8 cellular contexts compared by ENCODE assay signal in the genomic region with DNA sequence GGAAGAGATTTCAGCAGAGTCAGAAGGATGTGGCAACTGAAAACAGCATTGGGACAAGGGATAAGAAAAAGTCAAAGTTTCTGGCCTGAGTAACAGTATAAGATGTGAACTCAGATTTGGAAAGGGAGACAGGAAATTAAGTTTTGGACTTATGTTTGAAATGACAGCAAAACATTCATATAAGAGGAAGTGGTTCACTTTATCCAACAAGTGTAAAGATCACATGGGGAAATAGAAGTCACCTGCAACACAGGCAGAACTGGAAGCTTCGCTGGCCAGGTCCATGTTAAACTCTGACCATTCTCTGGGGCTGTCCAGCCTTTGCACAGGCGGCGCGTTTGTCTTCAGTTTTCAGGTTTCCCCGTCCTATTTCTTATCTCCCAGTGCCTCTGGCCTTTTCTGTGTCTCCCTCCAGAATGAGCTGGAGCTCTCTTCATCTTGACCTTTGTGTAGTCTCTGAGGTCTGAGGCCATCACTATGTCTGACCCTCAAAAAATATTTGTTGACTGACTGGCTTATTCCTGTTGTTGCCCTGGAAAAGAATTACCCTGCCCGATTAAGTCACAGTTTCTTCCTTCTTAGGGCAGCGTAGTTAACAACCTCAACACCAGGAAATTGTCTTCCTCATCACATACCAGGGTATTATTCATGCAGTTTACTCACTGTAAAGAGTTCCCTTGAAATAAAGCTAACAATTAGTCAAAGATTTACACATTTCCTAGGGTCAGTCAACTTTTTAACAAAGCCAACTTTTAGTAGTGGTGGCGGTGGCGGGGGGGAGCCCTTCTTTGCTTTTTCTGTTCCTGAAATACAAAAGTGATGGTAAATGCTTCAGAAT. TPM values are rescaled to one million over a fixed set of nuclear protein-coding genes. Genes with fewer than 3 reads are reported as not detected.
A peak's percentile ranks its signal among the peaks of the same experiment; 100 is the strongest.
DNase-seq lines count a peak whose midpoint lies in the region; ATAC-seq and TF ChIP-seq lines count a peak whose summit lies in the region.

No MANE protein-coding gene starts in this region.

- peak in 1 of 4 donors; percentile 8 for TF ChIP-seq POLR2A in esophagus squamous epithelium (IDR thresholded peaks at IDR 0.05)

- no peak overlapping the region for H3K23ac ChIP-seq in neuronal stem cell (ENCODE audit: low read depth, low read length, poor library complexity)

- H3K4ac ChIP-seq in neuronal stem cell (ENCODE audit: low read length) = no peak overlapping the region

- no peaks in the 10 kb centered on the region for H3K36me3 ChIP-seq in esophagus squamous epithelium
- H3K36me3 ChIP-seq in neuronal stem cell (replicated peaks in 1 of 2; ENCODE audit: control insufficient read depth in 2 of 2, insufficient read depth in 2 of 2, low read length in 2 of 2) = peaks cover 0 to 4% of the 10 kb centered on the region in 2 donors

- no peaks in the 10 kb centered on the region for H3K27me3 ChIP-seq in esophagus squamous epithelium
- peaks cover 0 to 9% (median 0%) of the 10 kb centered on the region in 3 experiments for H3K27me3 ChIP-seq in neuronal stem cell (ENCODE audit: control insufficient read depth in 3 of 3, insufficient read depth in 3 of 3, low read depth in 1 of 3, low read length in 3 of 3)

- H3K4me2 ChIP-seq in neuronal stem cell (ENCODE audit: insufficient read depth, low read length, poor library complexity, severe bottlenecking) = peak overlapping the region; percentile 38

- peak; percentile 25 for DNase-seq in stimulated activated CD4-positive, alpha-beta T cell treated with anti-CD3 and anti-CD28 coated beads, Interleukin-4, amount 100 ng/mL, for 24 hours
- no peak for DNase-seq in stimulated activated CD4-positive, alpha-beta T cell treated with anti-CD3 and anti-CD28 coated beads, Interleukin-2, amount 100 ng/mL, for 24 hours
- DNase-seq in esophagus squamous epithelium (lab: John Stamatoyannopoulos, UW) (no peak), neuronal stem cell (ENCODE audit: low spot score) (peak; percentile 20), NCI-H2029 (lab: John Stamatoyannopoulos, UW) (no peak)
- no peak for DNase-seq in central memory CD4-positive, alpha-beta T cell

- no peak overlapping the region for H2BK120ac ChIP-seq in neuronal stem cell (ENCODE audit: low read depth, low read length)

- H3K9ac ChIP-seq in neuronal stem cell (ENCODE audit: low read depth, low read length, poor library complexity) = no peak overlapping the region

- H2AK5ac ChIP-seq in neuronal stem cell (ENCODE audit: low read depth, low read length) = no peak overlapping the region

- 55 to 57% methylated on average over 9 of the region's 9 CpGs for WGBS in esophagus squamous epithelium, 2 donors
- WGBS in neuronal stem cell (ENCODE audit: extremely low coverage in 2 of 2, insufficient read length in 2 of 2, insufficient replicate concordance in 1 of 2), 2 donors = no CpG with 5 or more reads among the region's 9 CpGs

- H3K4me1 ChIP-seq in esophagus squamous epithelium (peaks cover 9 to 35% (median 12%) of the 10 kb centered on the region in 3 donors), neuronal stem cell (ENCODE audit: control insufficient read depth in 2 of 2, insufficient read depth in 1 of 2, low read depth in 1 of 2, low read length in 2 of 2) (peaks cover 4 to 13% of the 10 kb centered on the region in 2 donors)

- H4K8ac ChIP-seq in neuronal stem cell (ENCODE audit: low read depth, low read length) = no peak overlapping the region

- H3K4me3 ChIP-seq in esophagus squamous epithelium = peak overlapping the region in 3 of 4 donors; percentile 72 to 98 (median 97)
- H3K4me3 ChIP-seq in neuronal stem cell (ENCODE audit: low read length in 2 of 2) = peak overlapping the region in 1 of 2 donors; percentile 60

- no peak overlapping the region for H2BK12ac ChIP-seq in neuronal stem cell (ENCODE audit: low read length)

- no peaks in the 10 kb centered on the region for H3K79me1 ChIP-seq in neuronal stem cell (ENCODE audit: low read depth, low read length)

- no peak for TF ChIP-seq CTCF in VCaP (conservative IDR thresholded peaks at IDR 0.05)
- TF ChIP-seq CTCF in esophagus squamous epithelium (IDR thresholded peaks at IDR 0.05) = no peak

- peak overlapping the region; percentile 92 for H3K27ac ChIP-seq in VCaP
- peak overlapping the region; percentile 91 to 100 (median 98) for H3K27ac ChIP-seq in esophagus squamous epithelium
- peak overlapping the region; percentile 90 for H3K27ac ChIP-seq in neuronal stem cell (replicated peaks; ENCODE audit: low read length)

- intact Hi-C loops in esophagus squamous epithelium (cut with DNase I) = no loop called here

- no peak overlapping the region for H3K14ac ChIP-seq in neuronal stem cell (ENCODE audit: low read length)

- H3K9me3 ChIP-seq in esophagus squamous epithelium (no peaks in the 10 kb centered on the region), neuronal stem cell (replicated peaks in 1 of 2; ENCODE audit: control insufficient read depth in 2 of 2, insufficient read depth in 1 of 2, low read depth in 1 of 2, low read length in 2 of 2) (no peaks in the 10 kb centered on the region)

- no peak for ATAC-seq in HG02981 (IDR thresholded peaks at IDR 0.05; ENCODE audit: unreplicated experiment)

- peak overlapping the region; percentile 96 for H2AFZ ChIP-seq in neuronal stem cell (ENCODE audit: low read length)

- no peak overlapping the region for H2BK5ac ChIP-seq in neuronal stem cell (ENCODE audit: low read length)

- no peak overlapping the region for H3K18ac ChIP-seq in neuronal stem cell (ENCODE audit: low read length)

- H4K91ac ChIP-seq in neuronal stem cell (ENCODE audit: low read depth, low read length, poor library complexity) = no peak overlapping the region

- no peak overlapping the region for H2BK15ac ChIP-seq in neuronal stem cell (ENCODE audit: low read length)

RNA-seq across cellular contexts. Expression of gene RASA2, which starts 1.0 kb away (rescaled TPM):
- 10 to 100 TPM; 12.6 to 24.6 (median 19.4) TPM for total RNA-seq in esophagus squamous epithelium
- 13.3 TPM for polyA plus RNA-seq in neuronal stem cell (2013, experiment 1 of 2)
- 14.7 TPM for polyA plus RNA-seq in neuronal stem cell (2013, experiment 2 of 2)

Comparison
In these comparisons a context has a peak if more than half of its experiments do, and no peak if none do; other contexts are left out.
1. DNase-seq: peak in stimulated activated CD4-positive, alpha-beta T cell treated with anti-CD3 and anti-CD28 coated beads, Interleukin-4, amount 100 ng/mL, for 24 hours (single experiment) and neuronal stem cell (single experiment); none in stimulated activated CD4-positive, alpha-beta T cell treated with anti-CD3 and anti-CD28 coated beads, Interleukin-2, amount 100 ng/mL, for 24 hours (0 of 2), esophagus squamous epithelium (single experiment), NCI-H2029 (single experiment) and central memory CD4-positive, alpha-beta T cell (single experiment).
2. Peak in every context shown above with its lines, with median percentiles within 50 percentile points of each other: H3K27ac ChIP-seq.